15 cellular contexts compared by ENCODE assay signal in the genomic region with DNA sequence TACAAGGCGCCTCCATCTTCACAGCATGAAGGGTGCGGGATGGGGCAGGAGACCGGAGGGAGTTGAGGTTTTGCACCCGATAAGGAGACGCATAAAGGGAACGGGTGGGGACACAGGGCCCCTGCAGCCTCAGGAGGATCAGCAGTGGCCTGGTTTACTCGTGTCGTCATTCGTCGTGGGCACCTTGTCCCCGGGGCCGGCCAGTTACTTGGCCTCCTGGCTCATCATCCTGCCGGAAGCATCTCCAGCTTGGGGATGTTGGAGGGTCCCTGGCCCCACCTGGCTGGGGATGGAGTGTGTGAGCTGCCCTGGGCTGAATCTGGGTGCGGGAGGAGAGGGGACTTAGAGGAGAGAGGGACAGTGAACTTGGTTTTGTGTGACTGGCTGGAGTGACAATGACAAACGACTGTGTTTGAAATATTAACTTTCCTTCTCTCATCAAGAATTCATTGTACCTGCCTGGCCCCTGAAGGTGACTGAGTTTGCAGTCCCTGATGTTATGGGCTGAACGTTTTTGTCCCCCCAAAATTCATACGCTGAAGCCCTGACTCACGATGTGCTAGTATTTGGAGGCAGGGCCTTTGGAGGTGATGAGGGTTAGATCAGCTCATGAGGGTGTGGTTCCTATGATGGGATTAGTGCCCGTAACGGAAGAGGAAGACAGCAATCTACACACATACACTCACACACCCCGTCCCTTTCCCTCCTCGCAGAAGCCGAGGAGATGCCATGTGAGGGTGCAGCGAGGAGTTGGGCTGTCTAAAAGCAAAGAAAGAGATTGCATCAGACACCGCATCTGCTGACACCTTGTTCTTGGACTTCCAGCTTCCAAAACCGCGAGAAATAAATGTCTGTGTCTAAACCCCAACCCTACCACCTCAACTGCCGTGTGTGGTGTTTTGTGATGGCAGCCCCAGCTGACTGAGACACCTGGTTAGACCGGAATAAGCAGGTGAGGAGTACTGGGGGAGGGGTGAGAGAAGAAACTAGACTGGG.
"Had no signal": no experiment of that assay in that cellular context is flagged by ENCODE, and none has a peak within 500 bp of the region (broad histone marks: within the 10 kb centered on the region; RNA-seq: fewer than 3 reads in every experiment).

No MANE protein-coding gene starts in this region.

- H3K27me3 ChIP-seq: ovary, right lobe of liver had no signal

- H3K4me1 Mint-ChIP-seq: stimulated activated effector memory CD8-positive, alpha-beta T cell treated with anti-CD3 and anti-CD28 coated beads, Interleukin-12 subunit alpha, Interleukin-12 subunit beta, amount 100 ng/mL, for 72 hours had no signal

- H3K36me3 ChIP-seq: ovary, right lobe of liver, thoracic aorta had no signal

- H3K36me3 Mint-ChIP-seq: activated naive CD8-positive, alpha-beta T cell; naive thymus-derived CD8-positive, alpha-beta T cell; stimulated activated effector memory CD8-positive, alpha-beta T cell treated with anti-CD3 and anti-CD28 coated beads, Interleukin-12 subunit alpha, Interleukin-12 subunit beta, amount 100 ng/mL, for 72 hours; T-cell had no signal

- ATAC-seq: naive thymus-derived CD8-positive, alpha-beta T cell; right lobe of liver; T-cell had no signal

- H3K4me3 ChIP-seq: ovary, right lobe of liver, thoracic aorta had no signal

- DNase-seq: activated CD4-positive, alpha-beta T cell treated with anti-CD3 and anti-CD28 coated beads, Interleukin-2, amount 10 ng/mL, durations not matched to agents 7 days and 5 days; activated CD8-positive, alpha-beta memory T cell treated with anti-CD3 and anti-CD28 coated beads for 24 hours; activated T-cell treated with anti-CD3 and anti-CD28 coated beads, Interleukin-2, amount 50 U/mL, for 72 hours; effector CD4-positive, alpha-beta T cell; mesenchymal stem cell; naive thymus-derived CD8-positive, alpha-beta T cell; ovary; right lobe of liver; small intestine; stimulated activated CD4-positive, alpha-beta T cell treated with anti-CD3 and anti-CD28 coated beads, Interleukin-4, amount 100 ng/mL, for 24 hours; T-cell; T-helper 9 cell had no signal

- H3K9me3 Mint-ChIP-seq: activated CD4-positive, alpha-beta T cell treated with anti-CD3 and anti-CD28 coated beads, Interleukin-2, amount 10 ng/mL, durations not matched to agents 7 days and 5 days; activated T-cell treated with anti-CD3 and anti-CD28 coated beads, Interleukin-2, amount 50 U/mL, for 72 hours; naive thymus-derived CD8-positive, alpha-beta T cell; stimulated activated effector memory CD8-positive, alpha-beta T cell treated with anti-CD3 and anti-CD28 coated beads, Interleukin-12 subunit alpha, Interleukin-12 subunit beta, amount 100 ng/mL, for 72 hours; T-cell had no signal

- H3K27ac Mint-ChIP-seq: activated CD4-positive, alpha-beta T cell treated with anti-CD3 and anti-CD28 coated beads, Interleukin-2, amount 10 ng/mL, durations not matched to agents 7 days and 5 days; activated naive CD8-positive, alpha-beta T cell; naive thymus-derived CD8-positive, alpha-beta T cell; stimulated activated effector memory CD8-positive, alpha-beta T cell treated with anti-CD3 and anti-CD28 coated beads, Interleukin-12 subunit alpha, Interleukin-12 subunit beta, amount 100 ng/mL, for 72 hours had no signal

- H3K27ac ChIP-seq: ovary, right lobe of liver, thoracic aorta had no signal

- H3K4me3 Mint-ChIP-seq: activated CD4-positive, alpha-beta T cell treated with anti-CD3 and anti-CD28 coated beads, Interleukin-2, amount 10 ng/mL, durations not matched to agents 7 days and 5 days; activated naive CD8-positive, alpha-beta T cell; activated T-cell treated with anti-CD3 and anti-CD28 coated beads, Interleukin-2, amount 50 U/mL, for 72 hours; naive thymus-derived CD8-positive, alpha-beta T cell; stimulated activated effector memory CD8-positive, alpha-beta T cell treated with anti-CD3 and anti-CD28 coated beads, Interleukin-12 subunit alpha, Interleukin-12 subunit beta, amount 100 ng/mL, for 72 hours; T-cell had no signal

- H3K9me3 ChIP-seq: ovary, right lobe of liver, thoracic aorta had no signal
